Comparison of ENCODE assay signal across 17 cellular contexts in the genomic region with DNA sequence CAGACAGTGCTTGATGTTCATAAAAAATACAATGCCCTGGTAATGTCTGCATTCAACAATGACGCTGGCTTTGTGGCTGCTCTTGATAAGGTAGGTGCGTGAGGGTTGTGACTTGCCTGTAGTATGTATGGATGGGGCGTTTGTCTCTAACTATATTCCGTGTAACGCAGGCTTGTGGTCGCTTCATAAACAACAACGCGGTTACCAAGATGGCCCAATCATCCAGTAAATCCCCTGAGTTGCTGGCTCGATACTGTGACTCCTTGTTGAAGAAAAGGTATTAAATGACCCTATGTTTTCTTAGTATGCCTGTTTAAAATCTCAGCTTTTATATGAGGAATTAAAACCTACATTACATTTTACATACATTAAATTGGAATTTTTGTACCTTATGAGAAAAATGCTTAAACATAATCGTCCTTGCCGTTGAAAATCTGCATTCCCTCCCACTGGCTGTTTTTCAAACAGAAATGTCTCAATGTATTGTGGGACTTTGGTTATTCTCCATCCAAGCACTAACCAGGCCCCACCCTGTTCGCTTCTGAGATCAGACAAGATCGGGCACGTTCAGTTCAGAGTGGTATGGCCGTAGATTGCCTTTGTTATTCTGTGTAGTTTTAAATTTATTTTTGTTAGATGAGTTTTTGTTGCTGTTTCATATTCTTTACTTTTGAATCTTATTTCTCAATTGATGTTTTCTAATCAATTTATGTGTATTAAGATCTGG.
A peak's percentile ranks its signal among the peaks of the same experiment; 100 is the strongest.
DNase-seq lines count a peak whose midpoint lies in the region; ATAC-seq and TF ChIP-seq lines count a peak whose summit lies in the region.
"Had no signal": no experiment of that assay in that cellular context is flagged by ENCODE, and none has a peak within 500 bp of the region (broad histone marks: within the 10 kb centered on the region; RNA-seq: fewer than 3 reads in every experiment).

No MANE protein-coding gene starts in this region.

- H3K4me3 Mint-ChIP-seq in MCF 10A (ENCODE audit: unreplicated experiment) (peak overlapping the region; percentile 34), type B pancreatic cell (peak overlapping the region; percentile 19)
- no peak overlapping the region for H3K4me3 Mint-ChIP-seq in naive thymus-derived CD8-positive, alpha-beta T cell
- H3K4me3 Mint-ChIP-seq: CD4-positive, alpha-beta memory T cell had no signal

- H3K36me3 Mint-ChIP-seq in MCF 10A (ENCODE audit: insufficient read depth, unreplicated experiment), result peaks cover 59% of the 10 kb centered on the region
- H3K36me3 Mint-ChIP-seq in type B pancreatic cell, result peaks cover 60% of the 10 kb centered on the region
- H3K36me3 Mint-ChIP-seq in naive thymus-derived CD8-positive, alpha-beta T cell, result peaks cover 6 to 86% (median 22%) of the 10 kb centered on the region in 3 donors

- peak; percentile 73 for DNase-seq in MCF 10A (ENCODE audit: unreplicated experiment)
- DNase-seq in breast epithelium (ENCODE audit: low spot score in 2 of 2), result no peak
- no peak for DNase-seq in RWPE2 (ENCODE audit: low spot score)
- no peak for DNase-seq in esophagus squamous epithelium (lab: John Stamatoyannopoulos, UW)
- DNase-seq in type B pancreatic cell (ENCODE audit: extremely low spot score, unreplicated experiment), result no peak
- no peak for DNase-seq in SW480 (ENCODE audit: low spot score)
- DNase-seq in naive thymus-derived CD8-positive, alpha-beta T cell, result no peak
- no peak for DNase-seq in dedifferentiated amniotic fluid mesenchymal stem cell (ENCODE audit: extremely low spot score)
- DNase-seq: Calu3; CD4-positive, alpha-beta memory T cell; DMS53; NCI-H146; NCI-H2081; NCI-H446; NCI-H69; RPMI8226; SJCRH30 had no signal

- H3K4me1 Mint-ChIP-seq in MCF 10A (ENCODE audit: insufficient read depth, unreplicated experiment), result peaks cover 11% of the 10 kb centered on the region
- H3K4me1 Mint-ChIP-seq in type B pancreatic cell (ENCODE audit: unreplicated experiment), result peaks cover 5% of the 10 kb centered on the region
- peaks cover 0 to 8% (median 5%) of the 10 kb centered on the region in 4 donors for H3K4me1 Mint-ChIP-seq in naive thymus-derived CD8-positive, alpha-beta T cell

- ATAC-seq in RWPE2 (ENCODE audit: low read depth), result peak; percentile 96
- ATAC-seq in naive thymus-derived CD8-positive, alpha-beta T cell, result no peak

- H3K36me3 ChIP-seq in breast epithelium (peaks cover 12% of the 10 kb centered on the region), RWPE2 (ENCODE audit: low read depth) (peaks cover 61% of the 10 kb centered on the region), esophagus squamous epithelium (peaks cover 6 to 94% (median 23%) of the 10 kb centered on the region in 3 donors)

- intact Hi-C loops in MCF 10A (cut with micrococcal nuclease) (no loop called here), breast epithelium (cut with DNase I; ENCODE audit: low total_unique reads) (no loop called here), esophagus squamous epithelium (cut with DNase I) (no loop called here)

- H3K27me3 ChIP-seq in breast epithelium (no peaks in the 10 kb centered on the region), RWPE2 (ENCODE audit: insufficient read depth, poor library complexity, severe bottlenecking) (no peaks in the 10 kb centered on the region), esophagus squamous epithelium (no peaks in the 10 kb centered on the region)
- H3K27me3 ChIP-seq: SJCRH30 had no signal

- H3K9me3 ChIP-seq in breast epithelium, result no peaks in the 10 kb centered on the region
- no peaks in the 10 kb centered on the region for H3K9me3 ChIP-seq in RWPE2 (ENCODE audit: severe bottlenecking)
- no peaks in the 10 kb centered on the region for H3K9me3 ChIP-seq in esophagus squamous epithelium
- H3K9me3 ChIP-seq: SJCRH30 had no signal

- no peak overlapping the region for H3K4me3 ChIP-seq in breast epithelium
- no peak overlapping the region for H3K4me3 ChIP-seq in RWPE2 (ENCODE audit: severe bottlenecking)
- no peak overlapping the region for H3K4me3 ChIP-seq in esophagus squamous epithelium
- H3K4me3 ChIP-seq: SJCRH30 had no signal

- no peaks in the 10 kb centered on the region for H3K9me3 Mint-ChIP-seq in MCF 10A (ENCODE audit: unreplicated experiment)
- no peaks in the 10 kb centered on the region for H3K9me3 Mint-ChIP-seq in type B pancreatic cell
- H3K9me3 Mint-ChIP-seq in naive thymus-derived CD8-positive, alpha-beta T cell, result no peaks in the 10 kb centered on the region
- H3K9me3 Mint-ChIP-seq: CD4-positive, alpha-beta memory T cell had no signal

- no TSS peak for BruUV-seq in MCF 10A (replicated peaks; lab: Mats Ljungman, UMichigan)

- H3K4me1 ChIP-seq in breast epithelium (no peaks in the 10 kb centered on the region), RWPE2 (ENCODE audit: insufficient read depth, poor library complexity, severe bottlenecking) (peaks cover 15% of the 10 kb centered on the region), esophagus squamous epithelium (peaks cover 4 to 16% (median 5%) of the 10 kb centered on the region in 3 donors)
- H3K4me1 ChIP-seq: SJCRH30 had no signal

- H3K27me3 Mint-ChIP-seq in MCF 10A (ENCODE audit: insufficient read depth, unreplicated experiment), result no peaks in the 10 kb centered on the region
- H3K27me3 Mint-ChIP-seq in type B pancreatic cell, result no peaks in the 10 kb centered on the region
- H3K27me3 Mint-ChIP-seq in naive thymus-derived CD8-positive, alpha-beta T cell, result no peaks in the 10 kb centered on the region
- H3K27me3 Mint-ChIP-seq: CD4-positive, alpha-beta memory T cell had no signal

- POLR2A ChIA-PET in MCF 10A (lab: Yijun Ruan, JAX), result interaction anchor here (0.5 to 2.2 kb wide), 17 partner anchors 9 to 342 kb away, joined by 3 to 12 read pairs (median 4); a partner anchor contains a TSS
- POLR2A ChIA-PET in naive thymus-derived CD8-positive, alpha-beta T cell (lab: Charles Lee), result interaction anchor here (0.9 kb wide), 1 partner anchor 23 kb away, joined by 4 read pairs; no protein-coding TSS in a partner anchor

- WGBS in esophagus squamous epithelium, 2 donors, result 58 to 70% methylated on average over 15 of the region's 15 CpGs

- no peak for TF ChIP-seq CTCF in MCF 10A (IDR thresholded peaks at IDR 0.05; ENCODE audit: unreplicated experiment)
- TF ChIP-seq CTCF in breast epithelium (IDR thresholded peaks at IDR 0.05), result no peak
- no peak for TF ChIP-seq CTCF in RWPE2 (IDR thresholded peaks at IDR 0.05; ENCODE audit: poor library complexity, severe bottlenecking)
- TF ChIP-seq CTCF in esophagus squamous epithelium (IDR thresholded peaks at IDR 0.05), result no peak
- no peak for TF ChIP-seq CTCF in type B pancreatic cell (conservative IDR thresholded peaks at IDR 0.05)

- no peak overlapping the region for H3K27ac ChIP-seq in breast epithelium
- peak overlapping the region; percentile 49 for H3K27ac ChIP-seq in RWPE2 (ENCODE audit: poor library complexity, severe bottlenecking)
- H3K27ac ChIP-seq in esophagus squamous epithelium, result peak overlapping the region in 3 of 4 donors; percentile 38 to 54 (median 46)
- H3K27ac ChIP-seq: SJCRH30 had no signal

- TF ChIP-seq POLR2A in breast epithelium (IDR thresholded peaks at IDR 0.05) (no peak), esophagus squamous epithelium (IDR thresholded peaks at IDR 0.05) (no peak)

- H3K27ac Mint-ChIP-seq in MCF 10A (ENCODE audit: low read depth, unreplicated experiment), result peak overlapping the region; percentile 89
- H3K27ac Mint-ChIP-seq in type B pancreatic cell, result peak overlapping the region; percentile 79
- peak overlapping the region in 1 of 10 donors; percentile 40 for H3K27ac Mint-ChIP-seq in naive thymus-derived CD8-positive, alpha-beta T cell
- H3K27ac Mint-ChIP-seq: CD4-positive, alpha-beta memory T cell had no signal

- CTCF ChIA-PET in MCF 10A (lab: Yijun Ruan, JAX), result interaction anchor here (0.6 to 2.5 kb wide), 5 partner anchors 9 to 209 kb away, joined by 3 to 11 read pairs (median 6); no protein-coding TSS in a partner anchor

Comparison
In these comparisons a context has a peak if more than half of its experiments do, and no peak if none do; other contexts are left out.
1. H3K4me3 Mint-ChIP-seq: peak in MCF 10A (single experiment) and type B pancreatic cell (single experiment); none in naive thymus-derived CD8-positive, alpha-beta T cell (0 of 10).
2. H3K27ac ChIP-seq: peak in RWPE2 (single experiment) and esophagus squamous epithelium (3 of 4); none in breast epithelium (0 of 2).